1 cellular context compared by ENCODE assay signal in genomic region chr13:106382569-106382968, GRCh38.
TF ChIP-seq lines count a peak whose summit lies in the region.

No MANE protein-coding gene starts in this region.

TF ChIP-seq in GM23338, 12 proteins besides CTCF, POLR2A, EP300 and RAD21 (continued from another document):
- TF ChIP-seq, protein P1, sequence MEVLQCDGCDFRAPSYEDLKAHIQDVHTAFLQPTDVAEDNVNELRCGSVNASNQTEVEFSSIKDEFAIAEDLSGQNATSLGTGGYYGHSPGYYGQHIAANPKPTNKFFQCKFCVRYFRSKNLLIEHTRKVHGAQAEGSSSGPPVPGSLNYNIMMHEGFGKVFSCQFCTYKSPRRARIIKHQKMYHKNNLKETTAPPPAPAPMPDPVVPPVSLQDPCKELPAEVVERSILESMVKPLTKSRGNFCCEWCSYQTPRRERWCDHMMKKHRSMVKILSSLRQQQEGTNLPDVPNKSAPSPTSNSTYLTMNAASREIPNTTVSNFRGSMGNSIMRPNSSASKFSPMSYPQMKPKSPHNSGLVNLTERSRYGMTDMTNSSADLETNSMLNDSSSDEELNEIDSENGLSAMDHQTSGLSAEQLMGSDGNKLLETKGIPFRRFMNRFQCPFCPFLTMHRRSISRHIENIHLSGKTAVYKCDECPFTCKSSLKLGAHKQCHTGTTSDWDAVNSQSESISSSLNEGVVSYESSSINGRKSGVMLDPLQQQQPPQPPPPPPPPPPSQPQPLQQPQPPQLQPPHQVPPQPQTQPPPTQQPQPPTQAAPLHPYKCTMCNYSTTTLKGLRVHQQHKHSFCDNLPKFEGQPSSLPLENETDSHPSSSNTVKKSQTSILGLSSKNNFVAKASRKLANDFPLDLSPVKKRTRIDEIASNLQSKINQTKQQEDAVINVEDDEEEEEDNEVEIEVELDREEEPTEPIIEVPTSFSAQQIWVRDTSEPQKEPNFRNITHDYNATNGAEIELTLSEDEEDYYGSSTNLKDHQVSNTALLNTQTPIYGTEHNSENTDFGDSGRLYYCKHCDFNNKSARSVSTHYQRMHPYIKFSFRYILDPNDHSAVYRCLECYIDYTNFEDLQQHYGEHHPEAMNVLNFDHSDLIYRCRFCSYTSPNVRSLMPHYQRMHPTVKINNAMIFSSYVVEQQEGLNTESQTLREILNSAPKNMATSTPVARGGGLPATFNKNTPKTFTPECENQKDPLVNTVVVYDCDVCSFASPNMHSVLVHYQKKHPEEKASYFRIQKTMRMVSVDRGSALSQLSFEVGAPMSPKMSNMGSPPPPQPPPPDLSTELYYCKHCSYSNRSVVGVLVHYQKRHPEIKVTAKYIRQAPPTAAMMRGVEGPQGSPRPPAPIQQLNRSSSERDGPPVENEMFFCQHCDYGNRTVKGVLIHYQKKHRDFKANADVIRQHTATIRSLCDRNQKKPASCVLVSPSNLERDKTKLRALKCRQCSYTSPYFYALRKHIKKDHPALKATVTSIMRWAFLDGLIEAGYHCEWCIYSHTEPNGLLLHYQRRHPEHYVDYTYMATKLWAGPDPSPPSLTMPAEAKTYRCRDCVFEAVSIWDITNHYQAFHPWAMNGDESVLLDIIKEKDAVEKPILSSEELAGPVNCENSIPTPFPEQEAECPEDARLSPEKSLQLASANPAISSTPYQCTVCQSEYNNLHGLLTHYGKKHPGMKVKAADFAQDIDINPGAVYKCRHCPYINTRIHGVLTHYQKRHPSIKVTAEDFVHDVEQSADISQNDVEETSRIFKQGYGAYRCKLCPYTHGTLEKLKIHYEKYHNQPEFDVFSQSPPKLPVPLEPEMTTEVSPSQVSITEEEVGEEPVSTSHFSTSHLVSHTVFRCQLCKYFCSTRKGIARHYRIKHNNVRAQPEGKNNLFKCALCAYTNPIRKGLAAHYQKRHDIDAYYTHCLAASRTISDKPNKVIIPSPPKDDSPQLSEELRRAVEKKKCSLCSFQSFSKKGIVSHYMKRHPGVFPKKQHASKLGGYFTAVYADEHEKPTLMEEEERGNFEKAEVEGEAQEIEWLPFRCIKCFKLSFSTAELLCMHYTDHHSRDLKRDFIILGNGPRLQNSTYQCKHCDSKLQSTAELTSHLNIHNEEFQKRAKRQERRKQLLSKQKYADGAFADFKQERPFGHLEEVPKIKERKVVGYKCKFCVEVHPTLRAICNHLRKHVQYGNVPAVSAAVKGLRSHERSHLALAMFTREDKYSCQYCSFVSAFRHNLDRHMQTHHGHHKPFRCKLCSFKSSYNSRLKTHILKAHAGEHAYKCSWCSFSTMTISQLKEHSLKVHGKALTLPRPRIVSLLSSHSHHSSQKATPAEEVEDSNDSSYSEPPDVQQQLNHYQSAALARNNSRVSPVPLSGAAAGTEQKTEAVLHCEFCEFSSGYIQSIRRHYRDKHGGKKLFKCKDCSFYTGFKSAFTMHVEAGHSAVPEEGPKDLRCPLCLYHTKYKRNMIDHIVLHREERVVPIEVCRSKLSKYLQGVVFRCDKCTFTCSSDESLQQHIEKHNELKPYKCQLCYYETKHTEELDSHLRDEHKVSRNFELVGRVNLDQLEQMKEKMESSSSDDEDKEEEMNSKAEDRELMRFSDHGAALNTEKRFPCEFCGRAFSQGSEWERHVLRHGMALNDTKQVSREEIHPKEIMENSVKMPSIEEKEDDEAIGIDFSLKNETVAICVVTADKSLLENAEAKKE (CRISPR knock-in tag; IDR thresholded peaks at IDR 0.05): no peak
- no peak for TF ChIP-seq EZH2phosphoT487 (IDR thresholded peaks at IDR 0.05; ENCODE audit: unreplicated experiment)
- no peak for TF ChIP-seq NANOG (IDR thresholded peaks at IDR 0.05; ENCODE audit: borderline replicate concordance)
- TF ChIP-seq CREB1 (CRISPR knock-in tag; IDR thresholded peaks at IDR 0.05; ENCODE audit: low read depth): no peak
